ENCODE assay signal across 12 cellular contexts in the genomic region with DNA sequence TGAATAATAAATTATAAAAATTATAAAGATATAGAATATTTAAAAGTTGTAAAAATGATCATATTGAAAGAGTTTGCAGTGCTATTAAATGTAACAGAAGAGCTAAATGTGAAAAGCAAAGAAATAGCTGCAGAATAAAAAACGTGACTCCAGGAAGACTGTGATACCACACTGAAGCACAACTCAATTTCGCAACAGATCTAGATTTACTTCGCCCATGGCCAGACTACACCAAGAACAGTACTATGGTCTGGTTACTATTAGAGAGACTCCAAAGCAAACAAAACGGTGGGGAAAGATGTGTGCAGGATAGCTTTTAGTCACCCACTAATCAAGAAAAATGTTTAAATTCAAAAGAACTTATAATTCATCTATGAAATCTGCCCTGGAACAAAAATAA. TPM values are rescaled to one million over a fixed set of nuclear protein-coding genes. Genes with fewer than 3 reads are reported as not detected.
A peak's percentile ranks its signal among the peaks of the same experiment; 100 is the strongest.
DNase-seq lines count a peak whose midpoint lies in the region; ATAC-seq and TF ChIP-seq lines count a peak whose summit lies in the region.
"Had no signal": no experiment of that assay in that cellular context is flagged by ENCODE, and none has a peak within 500 bp of the region (broad histone marks: within the 10 kb centered on the region; RNA-seq: fewer than 3 reads in every experiment).

No MANE protein-coding gene starts in this region.

- H3K27me3 Mint-ChIP-seq in central memory CD8-positive, alpha-beta T cell, result no peaks in the 10 kb centered on the region
- H3K27me3 Mint-ChIP-seq in osteocyte (ENCODE audit: unreplicated experiment), result peaks cover 4% of the 10 kb centered on the region

- TF ChIP-seq RAD21 in SK-N-SH (IDR thresholded peaks at IDR 0.05; ENCODE audit: low read length), result no peak

- peaks cover 47% of the 10 kb centered on the region for H3K4me1 Mint-ChIP-seq in central memory CD8-positive, alpha-beta T cell
- peaks cover 38% of the 10 kb centered on the region for H3K4me1 Mint-ChIP-seq in osteocyte (ENCODE audit: unreplicated experiment)

- no peak for ATAC-seq in SK-N-SH treated with all-trans-retinoic acid at 6 μM for 48 hours
- ATAC-seq in central memory CD8-positive, alpha-beta T cell (replicated peaks; ENCODE audit: extremely low read depth, poor library complexity, severe bottlenecking), result no peak
- no peak for ATAC-seq in HG03469 (IDR thresholded peaks at IDR 0.05; ENCODE audit: unreplicated experiment)

- peaks cover 8% of the 10 kb centered on the region for H3F3A ChIP-seq in SK-N-SH (replicated peaks; ENCODE audit: insufficient read depth)

- H3K4me1 ChIP-seq in SK-N-SH (ENCODE audit: control insufficient read depth in 1 of 2, insufficient read depth in 2 of 2, low read depth in 1 of 2, low read length in 1 of 2), result peaks cover 15 to 18% of the 10 kb centered on the region in 2 experiments; a peak in 3 of 4 replicates

- H3K27ac Mint-ChIP-seq in central memory CD8-positive, alpha-beta T cell (ENCODE audit: low read depth), result no peak overlapping the region
- no peak overlapping the region for H3K27ac Mint-ChIP-seq in osteocyte (ENCODE audit: unreplicated experiment)

- peaks cover 4% of the 10 kb centered on the region for H3K36me3 Mint-ChIP-seq in central memory CD8-positive, alpha-beta T cell (ENCODE audit: insufficient read depth)
- no peaks in the 10 kb centered on the region for H3K36me3 Mint-ChIP-seq in osteocyte (ENCODE audit: unreplicated experiment)

- peak overlapping the region; percentile 89 for H3K4me3 Mint-ChIP-seq in central memory CD8-positive, alpha-beta T cell
- H3K4me3 Mint-ChIP-seq in osteocyte (ENCODE audit: unreplicated experiment), result peak overlapping the region; percentile 85

- H3K9me2 ChIP-seq in SK-N-SH, result no peaks in the 10 kb centered on the region

- no peaks in the 10 kb centered on the region for H3K9me3 Mint-ChIP-seq in central memory CD8-positive, alpha-beta T cell
- H3K9me3 Mint-ChIP-seq in osteocyte (ENCODE audit: unreplicated experiment), result no peaks in the 10 kb centered on the region

- TF ChIP-seq CTCF in SK-N-SH (IDR thresholded peaks at IDR 0.05) (no peak), osteocyte (IDR thresholded peaks at IDR 0.05) (no peak)

- no peak for TF ChIP-seq EP300 in SK-N-SH (IDR thresholded peaks at IDR 0.05; ENCODE audit: borderline replicate concordance in 1 of 2, low read depth in 1 of 2, low read length in 1 of 2)

- no peak overlapping the region for H2AFZ ChIP-seq in SK-N-SH (ENCODE audit: low read depth)

- H4K20me1 ChIP-seq in SK-N-SH (ENCODE audit: insufficient read depth), result peaks cover 57% of the 10 kb centered on the region

- POLR2A ChIA-PET in SK-N-SH (lab: Yijun Ruan, JAX), result no interaction called here

- H3K27me3 ChIP-seq in SK-N-SH (ENCODE audit: insufficient read depth), result no peaks in the 10 kb centered on the region

- DNase-seq in SK-N-SH (no peak), NCI-H69 (lab: John Stamatoyannopoulos, UW) (peak; percentile 4), osteocyte (ENCODE audit: extremely low spot score, unreplicated experiment) (no peak), hippocampal formation (lab: John Stamatoyannopoulos, UW) (no peak)
- no peak for DNase-seq in central memory CD8-positive, alpha-beta T cell (ENCODE audit: low spot score in 2 of 2)
- DNase-seq in central memory CD4-positive, alpha-beta T cell, result no peak
- DNase-seq: activated CD8-positive, alpha-beta memory T cell treated with anti-CD3 and anti-CD28 coated beads for 24 hours; effector memory CD4-positive, alpha-beta T cell; midbrain; NCI-H2171 treated with DMSO at 0.1 percent for 48 hours had no signal

- peak overlapping the region in 1 of 2 experiments; percentile 69; a peak in 1 of 4 replicates for H3K4me3 ChIP-seq in SK-N-SH (ENCODE audit: low read depth in 2 of 2, low read length in 1 of 2)

- no peaks in the 10 kb centered on the region for H3K9me3 ChIP-seq in SK-N-SH

- no peaks in the 10 kb centered on the region for H3K36me3 ChIP-seq in SK-N-SH (replicated peaks in 1 of 2; ENCODE audit: control insufficient read depth in 1 of 2, insufficient read depth in 2 of 2, low read length in 1 of 2)

- peak overlapping the region in 1 of 2 experiments; percentile 50; a peak in 2 of 4 replicates for H3K27ac ChIP-seq in SK-N-SH (ENCODE audit: low read depth in 2 of 2, low read length in 1 of 2)

- peak overlapping the region; percentile 75 for H3K4me2 ChIP-seq in SK-N-SH

- 71% methylated on average over 4 of the region's 4 CpGs for WGBS in SK-N-SH (ENCODE audit: low lambda C conversion rate)

- peaks cover 64% of the 10 kb centered on the region for H3K79me2 ChIP-seq in SK-N-SH (ENCODE audit: insufficient read depth)

- H3K9ac ChIP-seq in SK-N-SH, result no peak overlapping the region

- CTCF ChIA-PET in SK-N-SH (lab: Yijun Ruan, JAX), result interaction anchor here (1.0 to 2.0 kb wide), 4 partner anchors 8 to 653 kb away, joined by 3 to 6 read pairs (median 4); no protein-coding TSS in a partner anchor

TF ChIP-seq in SK-N-SH, 30 proteins besides CTCF, POLR2A, EP300 and RAD21 (continues in another document):
- TF ChIP-seq, protein P1, sequence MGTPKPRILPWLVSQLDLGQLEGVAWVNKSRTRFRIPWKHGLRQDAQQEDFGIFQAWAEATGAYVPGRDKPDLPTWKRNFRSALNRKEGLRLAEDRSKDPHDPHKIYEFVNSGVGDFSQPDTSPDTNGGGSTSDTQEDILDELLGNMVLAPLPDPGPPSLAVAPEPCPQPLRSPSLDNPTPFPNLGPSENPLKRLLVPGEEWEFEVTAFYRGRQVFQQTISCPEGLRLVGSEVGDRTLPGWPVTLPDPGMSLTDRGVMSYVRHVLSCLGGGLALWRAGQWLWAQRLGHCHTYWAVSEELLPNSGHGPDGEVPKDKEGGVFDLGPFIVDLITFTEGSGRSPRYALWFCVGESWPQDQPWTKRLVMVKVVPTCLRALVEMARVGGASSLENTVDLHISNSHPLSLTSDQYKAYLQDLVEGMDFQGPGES (IDR thresholded peaks at IDR 0.05; ENCODE audit: low read depth, low read length), result no peak
- TF ChIP-seq RCOR1 (IDR thresholded peaks at IDR 0.05; ENCODE audit: low read length), result no peak
- TF ChIP-seq GATA2 (CRISPR knock-in tag; IDR thresholded peaks at IDR 0.05), result no peak
- TF ChIP-seq, protein P2, sequence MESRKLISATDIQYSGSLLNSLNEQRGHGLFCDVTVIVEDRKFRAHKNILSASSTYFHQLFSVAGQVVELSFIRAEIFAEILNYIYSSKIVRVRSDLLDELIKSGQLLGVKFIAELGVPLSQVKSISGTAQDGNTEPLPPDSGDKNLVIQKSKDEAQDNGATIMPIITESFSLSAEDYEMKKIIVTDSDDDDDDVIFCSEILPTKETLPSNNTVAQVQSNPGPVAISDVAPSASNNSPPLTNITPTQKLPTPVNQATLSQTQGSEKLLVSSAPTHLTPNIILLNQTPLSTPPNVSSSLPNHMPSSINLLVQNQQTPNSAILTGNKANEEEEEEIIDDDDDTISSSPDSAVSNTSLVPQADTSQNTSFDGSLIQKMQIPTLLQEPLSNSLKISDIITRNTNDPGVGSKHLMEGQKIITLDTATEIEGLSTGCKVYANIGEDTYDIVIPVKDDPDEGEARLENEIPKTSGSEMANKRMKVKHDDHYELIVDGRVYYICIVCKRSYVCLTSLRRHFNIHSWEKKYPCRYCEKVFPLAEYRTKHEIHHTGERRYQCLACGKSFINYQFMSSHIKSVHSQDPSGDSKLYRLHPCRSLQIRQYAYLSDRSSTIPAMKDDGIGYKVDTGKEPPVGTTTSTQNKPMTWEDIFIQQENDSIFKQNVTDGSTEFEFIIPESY (IDR thresholded peaks at IDR 0.05; ENCODE audit: borderline replicate concordance, low read depth), result no peak
- TF ChIP-seq MEF2A (IDR thresholded peaks at IDR 0.05; ENCODE audit: borderline replicate concordance, low read depth), result no peak
- no peak for TF ChIP-seq EZH2phosphoT487 (IDR thresholded peaks at IDR 0.05; ENCODE audit: borderline replicate concordance, low read depth)

TF ChIP-seq in SK-N-SH treated with all-trans-retinoic acid at 6 μM for 48 hours, 23 proteins besides CTCF, POLR2A, EP300 and RAD21:
- TF ChIP-seq ZFP30 (CRISPR knock-in tag; IDR thresholded peaks at IDR 0.05) (no peak), GLIS3 (CRISPR knock-in tag; IDR thresholded peaks at IDR 0.05) (no peak), ESRRG (CRISPR knock-in tag; IDR thresholded peaks at IDR 0.05) (no peak), BACH2 (CRISPR knock-in tag; IDR thresholded peaks at IDR 0.05; ENCODE audit: borderline replicate concordance) (no peak)

RNA-seq across cellular contexts. Expression of a gene that starts 1.9 kb away (rescaled TPM):
- 7.1 and 8.7 TPM in 2 replicates for polyA plus RNA-seq in SK-N-SH (2012; rRNA removed)
- polyA plus RNA-seq in SK-N-SH (2012; cell fraction: cytosol; rRNA removed), result 4.5 and 5.2 TPM in 2 replicates
- 15.3 and 23.4 TPM in 2 replicates for polyA plus RNA-seq in SK-N-SH (2012; cell fraction: nucleus; rRNA removed)
- total RNA-seq in osteocyte, result 45.0 and 51.4 TPM in 2 replicates
